ENCODE assay signal across 1 cellular context in genomic region chr22:50261615-50262459, GRCh38.
TF ChIP-seq lines count a peak whose summit lies in the region.

Gene MAPK12, minus strand, starts transcription at chr22:50261683. Its CDS starts 174 bp downstream, at chr22:50261509.

TF ChIP-seq in SK-N-SH, 30 proteins besides CTCF, POLR2A, EP300 and RAD21 (continued from another document):
- TF ChIP-seq USF1 (IDR thresholded peaks at IDR 0.05; ENCODE audit: borderline replicate concordance, low read depth) = peak; percentile 79
